1 cellular context compared by ENCODE assay signal in the genomic region with DNA sequence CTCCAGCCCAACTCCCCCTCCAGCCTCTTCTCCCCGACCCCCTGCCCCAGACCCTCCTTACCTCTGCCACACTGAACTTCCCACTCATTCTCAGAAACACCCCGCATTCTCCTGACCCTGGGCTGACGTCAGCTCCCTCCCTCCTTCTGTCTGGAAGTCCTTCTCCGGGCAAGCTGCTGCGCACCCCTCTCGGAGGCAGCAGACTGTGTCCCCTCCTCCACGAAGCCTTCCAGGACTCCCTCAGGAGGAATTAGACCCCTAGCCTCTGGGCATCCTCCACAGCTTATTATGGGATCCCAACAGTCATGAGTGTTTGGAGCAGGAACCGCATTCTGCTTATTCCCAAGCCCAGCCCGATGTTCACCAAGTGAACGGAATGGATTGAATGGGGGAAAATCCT.
TF ChIP-seq lines count a peak whose summit lies in the region.

No MANE protein-coding gene starts in this region.

TF ChIP-seq in A549, 52 proteins besides CTCF, POLR2A, EP300 and RAD21 (continued from another document):
- TF ChIP-seq ZFP36 (IDR thresholded peaks at IDR 0.05; ENCODE audit: borderline replicate concordance, partially characterized antibody) = peak; percentile 4
